ENCODE assay signal across 2 cellular contexts in the genomic region with DNA sequence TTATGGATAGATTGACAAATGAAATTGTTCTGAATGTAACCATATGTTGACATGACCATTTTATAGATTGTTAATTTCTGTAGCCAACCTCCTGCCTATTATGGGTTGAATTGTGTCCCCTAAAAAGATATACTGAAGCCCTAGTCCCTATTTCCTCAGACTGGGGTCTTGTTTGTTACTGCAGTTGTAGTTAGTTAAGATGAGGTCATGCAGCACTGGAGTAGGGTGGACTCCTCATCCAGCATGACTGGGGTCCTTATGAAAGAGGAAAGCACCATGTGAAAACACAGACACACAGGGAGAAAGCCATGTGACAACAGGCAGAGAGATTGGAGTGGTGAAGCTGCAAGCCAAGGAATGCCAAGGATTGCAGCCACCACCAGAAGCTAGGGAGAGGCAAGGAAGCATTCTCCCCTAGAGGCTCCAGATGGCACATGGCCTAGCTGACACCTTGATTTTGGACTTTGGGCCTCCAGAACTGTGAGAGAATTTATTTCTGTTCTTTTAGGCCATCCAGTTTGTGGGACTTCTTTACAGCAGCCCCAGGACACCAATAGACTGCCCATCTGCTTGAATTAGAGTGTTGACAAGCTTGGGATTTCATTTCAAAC.
TF ChIP-seq lines count a peak whose summit lies in the region.

No MANE protein-coding gene starts in this region.

TF ChIP-seq in HCT116, 20 proteins besides CTCF, POLR2A, EP300 and RAD21:
- TF ChIP-seq POLR2AphosphoS5 (IDR thresholded peaks at IDR 0.05; ENCODE audit: low read depth, low read length) (no peak), SIN3A (IDR thresholded peaks at IDR 0.05; ENCODE audit: low read depth) (no peak), TCF7L2 (IDR thresholded peaks at IDR 0.05; ENCODE audit: borderline replicate concordance, extremely low read depth, insufficient read depth, insufficient read length) (no peak), ZNF274 (IDR thresholded peaks at IDR 0.05; ENCODE audit: low read depth, low read length) (no peak)

TF ChIP-seq in HepG2, 621 proteins besides CTCF, POLR2A, EP300 and RAD21:
- TF ChIP-seq ATF7 (IDR thresholded peaks at IDR 0.05) (0 out of 2 replicates have a peak, but pooled peaks have one; percentile 10), ATF7 (CRISPR knock-in tag; IDR thresholded peaks at IDR 0.05) (no peak), SMC3 (IDR thresholded peaks at IDR 0.05; ENCODE audit: low read length) (peak; percentile 4; the same call in 1 of the 2 replicates), RBAK (CRISPR knock-in tag; IDR thresholded peaks at IDR 0.05) (peak; percentile 51; the same call in 1 of the 2 replicates), SALL1 (CRISPR knock-in tag; IDR thresholded peaks at IDR 0.05) (0 out of 2 replicates have a peak, but pooled peaks have one; percentile 20), NCOA1 (CRISPR knock-in tag; IDR thresholded peaks at IDR 0.05) (no peak), HNF4A (CRISPR knock-in tag; IDR thresholded peaks at IDR 0.05) (peak; percentile 25)
- TF ChIP-seq, protein P1, sequence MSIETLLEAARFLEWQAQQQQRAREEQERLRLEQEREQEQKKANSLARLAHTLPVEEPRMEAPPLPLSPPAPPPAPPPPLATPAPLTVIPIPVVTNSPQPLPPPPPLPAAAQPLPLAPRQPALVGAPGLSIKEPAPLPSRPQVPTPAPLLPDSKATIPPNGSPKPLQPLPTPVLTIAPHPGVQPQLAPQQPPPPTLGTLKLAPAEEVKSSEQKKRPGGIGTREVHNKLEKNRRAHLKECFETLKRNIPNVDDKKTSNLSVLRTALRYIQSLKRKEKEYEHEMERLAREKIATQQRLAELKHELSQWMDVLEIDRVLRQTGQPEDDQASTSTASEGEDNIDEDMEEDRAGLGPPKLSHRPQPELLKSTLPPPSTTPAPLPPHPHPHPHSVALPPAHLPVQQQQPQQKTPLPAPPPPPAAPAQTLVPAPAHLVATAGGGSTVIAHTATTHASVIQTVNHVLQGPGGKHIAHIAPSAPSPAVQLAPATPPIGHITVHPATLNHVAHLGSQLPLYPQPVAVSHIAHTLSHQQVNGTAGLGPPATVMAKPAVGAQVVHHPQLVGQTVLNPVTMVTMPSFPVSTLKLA (IDR thresholded peaks at IDR 0.05): peak; percentile 44; the same call in 1 of the 2 replicates
- TF ChIP-seq, protein P2, sequence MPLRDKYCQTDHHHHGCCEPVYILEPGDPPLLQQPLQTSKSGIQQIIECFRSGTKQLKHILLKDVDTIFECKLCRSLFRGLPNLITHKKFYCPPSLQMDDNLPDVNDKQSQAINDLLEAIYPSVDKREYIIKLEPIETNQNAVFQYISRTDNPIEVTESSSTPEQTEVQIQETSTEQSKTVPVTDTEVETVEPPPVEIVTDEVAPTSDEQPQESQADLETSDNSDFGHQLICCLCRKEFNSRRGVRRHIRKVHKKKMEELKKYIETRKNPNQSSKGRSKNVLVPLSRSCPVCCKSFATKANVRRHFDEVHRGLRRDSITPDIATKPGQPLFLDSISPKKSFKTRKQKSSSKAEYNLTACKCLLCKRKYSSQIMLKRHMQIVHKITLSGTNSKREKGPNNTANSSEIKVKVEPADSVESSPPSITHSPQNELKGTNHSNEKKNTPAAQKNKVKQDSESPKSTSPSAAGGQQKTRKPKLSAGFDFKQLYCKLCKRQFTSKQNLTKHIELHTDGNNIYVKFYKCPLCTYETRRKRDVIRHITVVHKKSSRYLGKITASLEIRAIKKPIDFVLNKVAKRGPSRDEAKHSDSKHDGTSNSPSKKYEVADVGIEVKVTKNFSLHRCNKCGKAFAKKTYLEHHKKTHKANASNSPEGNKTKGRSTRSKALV (CRISPR knock-in tag; IDR thresholded peaks at IDR 0.05): no peak
